Comparison of ENCODE assay signal across 22 cellular contexts in the genomic region with DNA sequence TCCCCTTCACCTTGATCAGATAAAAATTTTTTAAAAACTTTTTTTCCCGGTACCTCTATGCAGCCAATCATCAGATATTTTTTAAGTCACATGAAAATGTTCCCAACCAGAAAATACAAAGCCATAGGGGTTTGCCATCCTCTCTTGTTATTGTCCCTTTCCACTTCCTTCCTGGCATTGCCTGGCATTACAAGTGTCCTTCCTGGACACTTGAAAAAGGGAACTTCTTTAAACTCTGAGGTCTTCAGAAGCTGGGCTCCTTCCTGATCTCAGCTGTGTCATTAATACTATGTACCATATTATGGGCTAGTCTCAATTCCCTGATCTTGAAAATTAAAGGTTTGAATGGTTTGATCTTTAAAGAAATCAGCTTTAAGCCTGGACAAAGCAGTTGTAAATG.
"Had no signal": no experiment of that assay in that cellular context is flagged by ENCODE, and none has a peak within 500 bp of the region (broad histone marks: within the 10 kb centered on the region; RNA-seq: fewer than 3 reads in every experiment).

No MANE protein-coding gene starts in this region.

- H3K36me3 ChIP-seq: brain microvascular endothelial cell, esophagus squamous epithelium, right atrium auricular region, suprapubic skin had no signal

- DNase-seq: activated CD4-positive, alpha-beta T cell treated with anti-CD3 and anti-CD28 coated beads, Interleukin-2, amount 10 ng/mL, durations not matched to agents 7 days and 5 days; activated CD4-positive, CD25-positive, alpha-beta regulatory T cell; activated naive CD4-positive, alpha-beta T cell; activated naive CD8-positive, alpha-beta T cell treated with anti-CD3 and anti-CD28 coated beads, Interleukin-2, amount 10 ng/mL, durations not matched to agents 7 days and 5 days; anterior cingulate cortex; brain microvascular endothelial cell; effector CD8-positive, alpha-beta T cell; esophagus squamous epithelium; hypothalamus; kidney; left ventricle myocardium superior; mesendoderm; nucleus accumbens; stimulated activated CD4-positive, alpha-beta T cell treated with anti-CD3 and anti-CD28 coated beads, Interleukin-4, amount 100 ng/mL, for 4 hours; T-helper 17 cell; trophoblast cell had no signal

- ATAC-seq: left ventricle myocardium superior; natural killer cell treated with Interleukin-12 subunit alpha and Interleukin-12 subunit beta and Interleukin-15 and Interleukin-18, amount 100 ng/mL, for 72 hours; T-helper 17 cell had no signal

- FAIRE-seq: endothelial cell of umbilical vein, kidney had no signal

- H3K27me3 ChIP-seq: brain microvascular endothelial cell, esophagus squamous epithelium, right atrium auricular region, suprapubic skin had no signal

- H3K9me3 ChIP-seq: esophagus squamous epithelium, right atrium auricular region, suprapubic skin had no signal

- H3K27ac ChIP-seq: brain microvascular endothelial cell, esophagus squamous epithelium, right atrium auricular region, skin epidermis, suprapubic skin had no signal

- H3K4me3 ChIP-seq: coronary artery, esophagus squamous epithelium, right atrium auricular region, skin epidermis, suprapubic skin had no signal
